24 cellular contexts compared by ENCODE assay signal in the genomic region with DNA sequence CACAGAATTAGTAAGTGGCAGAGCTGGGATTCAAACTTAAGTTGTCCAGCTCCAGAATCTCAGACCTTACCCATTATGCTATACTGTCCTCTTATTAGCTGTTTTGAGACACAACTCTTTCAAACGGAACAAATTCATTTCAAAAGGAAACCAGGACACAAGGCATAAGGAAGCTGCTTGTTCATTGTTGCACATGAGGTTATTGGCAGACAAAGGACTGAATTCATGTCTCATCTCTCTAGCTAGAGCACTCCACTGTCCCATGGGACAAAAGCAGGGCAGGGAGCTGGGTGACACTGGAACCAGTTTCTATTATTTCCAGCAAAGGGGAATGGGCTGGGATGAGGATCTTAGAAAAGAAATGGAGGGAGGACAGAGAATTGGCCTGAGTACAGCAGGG. TPM values are rescaled to one million over a fixed set of nuclear protein-coding genes. Genes with fewer than 3 reads are reported as not detected.
"Had no signal": no experiment of that assay in that cellular context is flagged by ENCODE, and none has a peak within 500 bp of the region (broad histone marks: within the 10 kb centered on the region; RNA-seq: fewer than 3 reads in every experiment).

No MANE protein-coding gene starts in this region.

- DNase-seq: activated B cell treated with CpG ODN at 0.5 μM for 24 hours; activated CD4-positive, alpha-beta T cell treated with anti-CD3 and anti-CD28 coated beads, Interleukin-2, amount 50 U/mL, for 1 hour; activated CD8-positive, alpha-beta memory T cell treated with anti-CD3 and anti-CD28 coated beads, Interleukin-2, amount 10 ng/mL, durations not matched to agents 7 days and 5 days; activated CD8-positive, alpha-beta T cell treated with anti-CD3 and anti-CD28 coated beads, Interleukin-2, amount 10 ng/mL, durations not matched to agents 7 days and 5 days; activated naive CD4-positive, alpha-beta T cell treated with Interleukin-2 at 50 U/mL for 16 hours; activated T-cell treated with anti-CD3 and anti-CD28 coated beads, Interleukin-2, amount 50 U/mL, for 48 hours; cortex of kidney; effector memory CD8-positive, alpha-beta T cell; heart left ventricle; kidney glomerular epithelial cell; left lung; lower lobe of right lung; mesendoderm; stimulated activated CD4-positive, alpha-beta T cell treated with anti-CD3 and anti-CD28 coated beads, Interleukin-15, amount 100 ng/mL, for 24 hours; stimulated activated CD4-positive, alpha-beta T cell treated with anti-CD3 and anti-CD28 coated beads, Interleukin-2, amount 100 ng/mL, for 24 hours; stimulated activated naive CD4-positive, alpha-beta T cell; T-helper 1 cell; uterus had no signal

RNA-seq across cellular contexts. Expression of a gene that starts 26.4 kb away (rescaled TPM):
- total RNA-seq: cardiac muscle cell, chondrocyte, fibroblast of villous mesenchyme, osteocyte had no signal

RNA-seq across cellular contexts. Expression of a gene that starts 36.8 kb away (rescaled TPM):
- total RNA-seq: activated B cell treated with CpG ODN at 0.5 μM for 24 hours; activated CD8-positive, alpha-beta memory T cell treated with anti-CD3 and anti-CD28 coated beads, Interleukin-2, amount 10 ng/mL, durations not matched to agents 7 days and 5 days; activated CD8-positive, alpha-beta T cell treated with anti-CD3 and anti-CD28 coated beads, Interleukin-2, amount 10 ng/mL, durations not matched to agents 7 days and 5 days; cardiac muscle cell; chondrocyte; fibroblast of lung; fibroblast of villous mesenchyme; osteocyte; prostate gland had no signal

RNA-seq across cellular contexts. Expression of a gene that starts 53.4 kb away (rescaled TPM):
- total RNA-seq: osteocyte had no signal
